2 cellular contexts compared by ENCODE assay signal in the genomic region with DNA sequence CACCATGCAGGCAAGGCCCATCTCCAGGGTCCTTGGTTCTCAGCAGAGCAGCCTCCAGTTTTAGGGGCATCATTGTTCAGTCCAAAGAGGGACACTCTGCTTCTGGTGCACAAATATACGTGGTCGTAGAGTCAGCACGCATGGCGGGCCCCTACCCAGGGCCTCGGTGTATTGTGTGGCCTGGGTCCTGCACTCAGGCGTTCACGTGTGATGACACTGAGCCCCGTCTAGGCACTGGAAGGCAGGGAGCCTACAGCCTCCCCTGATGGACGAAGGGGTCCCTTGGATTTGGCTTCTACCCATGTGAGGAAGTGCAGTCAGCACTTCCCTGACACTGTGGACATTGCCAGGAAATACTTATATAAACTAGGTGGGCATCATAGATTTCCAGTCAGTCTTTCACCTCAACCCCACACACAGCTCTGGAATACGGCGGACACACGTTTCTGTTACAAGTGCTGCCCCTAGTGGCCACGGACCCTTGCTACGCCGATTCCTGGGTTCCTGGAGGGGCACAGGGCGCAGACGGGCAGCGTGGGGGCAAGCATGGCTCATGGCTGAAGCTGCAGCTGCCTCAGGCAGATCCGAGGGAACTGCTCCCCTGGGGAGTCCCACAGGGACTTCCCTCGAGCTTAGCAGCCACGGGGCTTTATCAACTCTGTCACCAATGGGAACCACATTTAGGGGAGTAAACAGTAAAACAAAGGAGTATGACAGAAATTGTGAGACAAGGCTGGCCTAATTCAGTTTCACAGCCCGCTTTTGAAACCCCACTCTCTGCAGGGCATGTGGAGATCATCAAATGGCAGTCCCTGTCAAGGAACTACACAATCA.
TF ChIP-seq lines count a peak whose summit lies in the region.

No MANE protein-coding gene starts in this region.

TF ChIP-seq in SK-N-SH treated with all-trans-retinoic acid at 6 μM for 48 hours, 23 proteins besides CTCF, POLR2A, EP300 and RAD21:
- TF ChIP-seq GLIS3 (CRISPR knock-in tag; IDR thresholded peaks at IDR 0.05), result no peak
- no peak for TF ChIP-seq ESRRG (CRISPR knock-in tag; IDR thresholded peaks at IDR 0.05)
- TF ChIP-seq RARB (CRISPR knock-in tag; IDR thresholded peaks at IDR 0.05), result no peak
- no peak for TF ChIP-seq ZNF565 (CRISPR knock-in tag; conservative IDR thresholded peaks at IDR 0.05; ENCODE audit: low read depth)
- no peak for TF ChIP-seq BACH2 (CRISPR knock-in tag; IDR thresholded peaks at IDR 0.05; ENCODE audit: borderline replicate concordance)
- TF ChIP-seq TCF4 (CRISPR knock-in tag; IDR thresholded peaks at IDR 0.05; ENCODE audit: borderline replicate concordance), result no peak
- TF ChIP-seq, protein P1, sequence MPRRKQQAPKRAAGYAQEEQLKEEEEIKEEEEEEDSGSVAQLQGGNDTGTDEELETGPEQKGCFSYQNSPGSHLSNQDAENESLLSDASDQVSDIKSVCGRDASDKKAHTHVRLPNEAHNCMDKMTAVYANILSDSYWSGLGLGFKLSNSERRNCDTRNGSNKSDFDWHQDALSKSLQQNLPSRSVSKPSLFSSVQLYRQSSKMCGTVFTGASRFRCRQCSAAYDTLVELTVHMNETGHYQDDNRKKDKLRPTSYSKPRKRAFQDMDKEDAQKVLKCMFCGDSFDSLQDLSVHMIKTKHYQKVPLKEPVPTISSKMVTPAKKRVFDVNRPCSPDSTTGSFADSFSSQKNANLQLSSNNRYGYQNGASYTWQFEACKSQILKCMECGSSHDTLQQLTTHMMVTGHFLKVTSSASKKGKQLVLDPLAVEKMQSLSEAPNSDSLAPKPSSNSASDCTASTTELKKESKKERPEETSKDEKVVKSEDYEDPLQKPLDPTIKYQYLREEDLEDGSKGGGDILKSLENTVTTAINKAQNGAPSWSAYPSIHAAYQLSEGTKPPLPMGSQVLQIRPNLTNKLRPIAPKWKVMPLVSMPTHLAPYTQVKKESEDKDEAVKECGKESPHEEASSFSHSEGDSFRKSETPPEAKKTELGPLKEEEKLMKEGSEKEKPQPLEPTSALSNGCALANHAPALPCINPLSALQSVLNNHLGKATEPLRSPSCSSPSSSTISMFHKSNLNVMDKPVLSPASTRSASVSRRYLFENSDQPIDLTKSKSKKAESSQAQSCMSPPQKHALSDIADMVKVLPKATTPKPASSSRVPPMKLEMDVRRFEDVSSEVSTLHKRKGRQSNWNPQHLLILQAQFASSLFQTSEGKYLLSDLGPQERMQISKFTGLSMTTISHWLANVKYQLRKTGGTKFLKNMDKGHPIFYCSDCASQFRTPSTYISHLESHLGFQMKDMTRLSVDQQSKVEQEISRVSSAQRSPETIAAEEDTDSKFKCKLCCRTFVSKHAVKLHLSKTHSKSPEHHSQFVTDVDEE (CRISPR knock-in tag; IDR thresholded peaks at IDR 0.05), result no peak
- TF ChIP-seq ZNF70 (CRISPR knock-in tag; IDR thresholded peaks at IDR 0.05), result no peak
- no peak for TF ChIP-seq OSR1 (CRISPR knock-in tag; IDR thresholded peaks at IDR 0.05)
- no peak for TF ChIP-seq ZC3H10 (CRISPR knock-in tag; IDR thresholded peaks at IDR 0.05)
- TF ChIP-seq, protein P2, sequence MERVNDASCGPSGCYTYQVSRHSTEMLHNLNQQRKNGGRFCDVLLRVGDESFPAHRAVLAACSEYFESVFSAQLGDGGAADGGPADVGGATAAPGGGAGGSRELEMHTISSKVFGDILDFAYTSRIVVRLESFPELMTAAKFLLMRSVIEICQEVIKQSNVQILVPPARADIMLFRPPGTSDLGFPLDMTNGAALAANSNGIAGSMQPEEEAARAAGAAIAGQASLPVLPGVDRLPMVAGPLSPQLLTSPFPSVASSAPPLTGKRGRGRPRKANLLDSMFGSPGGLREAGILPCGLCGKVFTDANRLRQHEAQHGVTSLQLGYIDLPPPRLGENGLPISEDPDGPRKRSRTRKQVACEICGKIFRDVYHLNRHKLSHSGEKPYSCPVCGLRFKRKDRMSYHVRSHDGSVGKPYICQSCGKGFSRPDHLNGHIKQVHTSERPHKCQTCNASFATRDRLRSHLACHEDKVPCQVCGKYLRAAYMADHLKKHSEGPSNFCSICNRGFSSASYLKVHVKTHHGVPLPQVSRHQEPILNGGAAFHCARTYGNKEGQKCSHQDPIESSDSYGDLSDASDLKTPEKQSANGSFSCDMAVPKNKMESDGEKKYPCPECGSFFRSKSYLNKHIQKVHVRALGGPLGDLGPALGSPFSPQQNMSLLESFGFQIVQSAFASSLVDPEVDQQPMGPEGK (CRISPR knock-in tag; IDR thresholded peaks at IDR 0.05; ENCODE audit: borderline replicate concordance), result no peak
- no peak for TF ChIP-seq ZNF8 (CRISPR knock-in tag; IDR thresholded peaks at IDR 0.05)
- no peak for TF ChIP-seq SNAI2 (CRISPR knock-in tag; IDR thresholded peaks at IDR 0.05)
- no peak for TF ChIP-seq ZFP30 (CRISPR knock-in tag; IDR thresholded peaks at IDR 0.05)
- TF ChIP-seq, protein P3, sequence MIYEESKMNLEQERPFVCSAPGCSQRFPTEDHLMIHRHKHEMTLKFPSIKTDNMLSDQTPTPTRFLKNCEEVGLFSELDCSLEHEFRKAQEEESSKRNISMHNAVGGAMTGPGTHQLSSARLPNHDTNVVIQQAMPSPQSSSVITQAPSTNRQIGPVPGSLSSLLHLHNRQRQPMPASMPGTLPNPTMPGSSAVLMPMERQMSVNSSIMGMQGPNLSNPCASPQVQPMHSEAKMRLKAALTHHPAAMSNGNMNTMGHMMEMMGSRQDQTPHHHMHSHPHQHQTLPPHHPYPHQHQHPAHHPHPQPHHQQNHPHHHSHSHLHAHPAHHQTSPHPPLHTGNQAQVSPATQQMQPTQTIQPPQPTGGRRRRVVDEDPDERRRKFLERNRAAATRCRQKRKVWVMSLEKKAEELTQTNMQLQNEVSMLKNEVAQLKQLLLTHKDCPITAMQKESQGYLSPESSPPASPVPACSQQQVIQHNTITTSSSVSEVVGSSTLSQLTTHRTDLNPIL (CRISPR knock-in tag; IDR thresholded peaks at IDR 0.05; ENCODE audit: low read depth), result no peak

TF ChIP-seq in HepG2, 621 proteins besides CTCF, POLR2A, EP300 and RAD21 (continues in another document):
- no peak for TF ChIP-seq TSC22D2 (CRISPR knock-in tag; IDR thresholded peaks at IDR 0.05; ENCODE audit: borderline replicate concordance)
- no peak for TF ChIP-seq ZNF432 (CRISPR knock-in tag; IDR thresholded peaks at IDR 0.05; ENCODE audit: borderline replicate concordance)
- TF ChIP-seq MIXL1 (CRISPR knock-in tag; IDR thresholded peaks at IDR 0.05), result no peak
- TF ChIP-seq, protein P2 (CRISPR knock-in tag; IDR thresholded peaks at IDR 0.05), result peak; percentile 33; the same call in 1 of the 2 replicates
- TF ChIP-seq, protein P4, sequence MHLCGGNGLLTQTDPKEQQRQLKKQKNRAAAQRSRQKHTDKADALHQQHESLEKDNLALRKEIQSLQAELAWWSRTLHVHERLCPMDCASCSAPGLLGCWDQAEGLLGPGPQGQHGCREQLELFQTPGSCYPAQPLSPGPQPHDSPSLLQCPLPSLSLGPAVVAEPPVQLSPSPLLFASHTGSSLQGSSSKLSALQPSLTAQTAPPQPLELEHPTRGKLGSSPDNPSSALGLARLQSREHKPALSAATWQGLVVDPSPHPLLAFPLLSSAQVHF (CRISPR knock-in tag; IDR thresholded peaks at IDR 0.05), result no peak
- TF ChIP-seq HNF4A (CRISPR knock-in tag; IDR thresholded peaks at IDR 0.05), result peak; percentile 4; the same call in 1 of the 2 replicates
- TF ChIP-seq, protein P5, sequence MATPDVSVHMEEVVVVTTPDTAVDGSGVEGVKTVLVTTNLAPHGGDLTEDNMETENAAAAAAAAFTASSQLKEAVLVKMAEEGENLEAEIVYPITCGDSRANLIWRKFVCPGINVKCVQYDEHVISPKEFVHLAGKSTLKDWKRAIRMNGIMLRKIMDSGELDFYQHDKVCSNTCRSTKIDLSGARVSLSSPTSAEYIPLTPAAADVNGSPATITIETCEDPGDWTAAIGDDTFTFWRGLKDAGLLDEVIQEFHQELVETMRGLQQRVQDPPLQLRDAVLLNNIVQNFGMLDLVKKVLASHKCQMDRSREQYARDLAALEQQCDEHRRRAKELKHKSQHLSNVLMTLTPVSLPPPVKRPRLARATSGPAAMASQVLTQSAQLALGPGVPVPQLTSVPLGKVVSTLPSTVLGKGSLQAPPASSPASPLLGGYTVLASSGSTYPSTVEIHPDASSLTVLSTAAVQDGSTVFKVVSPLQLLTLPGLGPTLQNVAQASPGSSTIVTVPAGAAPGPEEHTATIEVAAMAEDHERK (CRISPR knock-in tag; IDR thresholded peaks at IDR 0.05; ENCODE audit: low read depth), result no peak
- TF ChIP-seq FOSL2 (CRISPR knock-in tag; IDR thresholded peaks at IDR 0.05), result no peak
- TF ChIP-seq, protein P6, sequence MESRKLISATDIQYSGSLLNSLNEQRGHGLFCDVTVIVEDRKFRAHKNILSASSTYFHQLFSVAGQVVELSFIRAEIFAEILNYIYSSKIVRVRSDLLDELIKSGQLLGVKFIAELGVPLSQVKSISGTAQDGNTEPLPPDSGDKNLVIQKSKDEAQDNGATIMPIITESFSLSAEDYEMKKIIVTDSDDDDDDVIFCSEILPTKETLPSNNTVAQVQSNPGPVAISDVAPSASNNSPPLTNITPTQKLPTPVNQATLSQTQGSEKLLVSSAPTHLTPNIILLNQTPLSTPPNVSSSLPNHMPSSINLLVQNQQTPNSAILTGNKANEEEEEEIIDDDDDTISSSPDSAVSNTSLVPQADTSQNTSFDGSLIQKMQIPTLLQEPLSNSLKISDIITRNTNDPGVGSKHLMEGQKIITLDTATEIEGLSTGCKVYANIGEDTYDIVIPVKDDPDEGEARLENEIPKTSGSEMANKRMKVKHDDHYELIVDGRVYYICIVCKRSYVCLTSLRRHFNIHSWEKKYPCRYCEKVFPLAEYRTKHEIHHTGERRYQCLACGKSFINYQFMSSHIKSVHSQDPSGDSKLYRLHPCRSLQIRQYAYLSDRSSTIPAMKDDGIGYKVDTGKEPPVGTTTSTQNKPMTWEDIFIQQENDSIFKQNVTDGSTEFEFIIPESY (CRISPR knock-in tag; IDR thresholded peaks at IDR 0.05), result peak; percentile 100
- TF ChIP-seq STAG1 (CRISPR knock-in tag; IDR thresholded peaks at IDR 0.05), result peak; percentile 46
- TF ChIP-seq, protein P7, sequence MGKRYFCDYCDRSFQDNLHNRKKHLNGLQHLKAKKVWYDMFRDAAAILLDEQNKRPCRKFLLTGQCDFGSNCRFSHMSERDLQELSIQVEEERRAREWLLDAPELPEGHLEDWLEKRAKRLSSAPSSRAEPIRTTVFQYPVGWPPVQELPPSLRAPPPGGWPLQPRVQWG (CRISPR knock-in tag; IDR thresholded peaks at IDR 0.05; ENCODE audit: borderline replicate concordance, low read depth), result no peak
- no peak for TF ChIP-seq YEATS4 (CRISPR knock-in tag; IDR thresholded peaks at IDR 0.05; ENCODE audit: borderline replicate concordance)
- TF ChIP-seq CBX5 (CRISPR knock-in tag; IDR thresholded peaks at IDR 0.05; ENCODE audit: borderline replicate concordance), result no peak
- peak; percentile 48; the same call in 1 of the 2 replicates for TF ChIP-seq ZMYM4 (CRISPR knock-in tag; IDR thresholded peaks at IDR 0.05)
- TF ChIP-seq, protein P8, sequence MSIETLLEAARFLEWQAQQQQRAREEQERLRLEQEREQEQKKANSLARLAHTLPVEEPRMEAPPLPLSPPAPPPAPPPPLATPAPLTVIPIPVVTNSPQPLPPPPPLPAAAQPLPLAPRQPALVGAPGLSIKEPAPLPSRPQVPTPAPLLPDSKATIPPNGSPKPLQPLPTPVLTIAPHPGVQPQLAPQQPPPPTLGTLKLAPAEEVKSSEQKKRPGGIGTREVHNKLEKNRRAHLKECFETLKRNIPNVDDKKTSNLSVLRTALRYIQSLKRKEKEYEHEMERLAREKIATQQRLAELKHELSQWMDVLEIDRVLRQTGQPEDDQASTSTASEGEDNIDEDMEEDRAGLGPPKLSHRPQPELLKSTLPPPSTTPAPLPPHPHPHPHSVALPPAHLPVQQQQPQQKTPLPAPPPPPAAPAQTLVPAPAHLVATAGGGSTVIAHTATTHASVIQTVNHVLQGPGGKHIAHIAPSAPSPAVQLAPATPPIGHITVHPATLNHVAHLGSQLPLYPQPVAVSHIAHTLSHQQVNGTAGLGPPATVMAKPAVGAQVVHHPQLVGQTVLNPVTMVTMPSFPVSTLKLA (IDR thresholded peaks at IDR 0.05), result no peak
- no peak for TF ChIP-seq GATA4 (IDR thresholded peaks at IDR 0.05; ENCODE audit: borderline replicate concordance, low read depth)
- TF ChIP-seq HNRNPL (IDR thresholded peaks at IDR 0.05; ENCODE audit: low read depth, low read length), result peak; percentile 86
- TF ChIP-seq, protein P9, sequence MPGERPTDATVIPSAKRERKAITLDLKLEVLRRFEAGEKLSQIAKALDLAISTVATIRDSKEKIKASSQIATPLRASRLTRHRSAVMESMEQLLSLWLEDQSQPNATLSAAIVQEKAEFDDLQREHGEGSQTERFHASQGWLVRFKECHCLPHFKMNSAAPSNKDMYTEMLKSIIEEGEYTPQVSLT (CRISPR knock-in tag; IDR thresholded peaks at IDR 0.05; ENCODE audit: borderline replicate concordance, low read depth), result no peak
- TF ChIP-seq, protein P10, sequence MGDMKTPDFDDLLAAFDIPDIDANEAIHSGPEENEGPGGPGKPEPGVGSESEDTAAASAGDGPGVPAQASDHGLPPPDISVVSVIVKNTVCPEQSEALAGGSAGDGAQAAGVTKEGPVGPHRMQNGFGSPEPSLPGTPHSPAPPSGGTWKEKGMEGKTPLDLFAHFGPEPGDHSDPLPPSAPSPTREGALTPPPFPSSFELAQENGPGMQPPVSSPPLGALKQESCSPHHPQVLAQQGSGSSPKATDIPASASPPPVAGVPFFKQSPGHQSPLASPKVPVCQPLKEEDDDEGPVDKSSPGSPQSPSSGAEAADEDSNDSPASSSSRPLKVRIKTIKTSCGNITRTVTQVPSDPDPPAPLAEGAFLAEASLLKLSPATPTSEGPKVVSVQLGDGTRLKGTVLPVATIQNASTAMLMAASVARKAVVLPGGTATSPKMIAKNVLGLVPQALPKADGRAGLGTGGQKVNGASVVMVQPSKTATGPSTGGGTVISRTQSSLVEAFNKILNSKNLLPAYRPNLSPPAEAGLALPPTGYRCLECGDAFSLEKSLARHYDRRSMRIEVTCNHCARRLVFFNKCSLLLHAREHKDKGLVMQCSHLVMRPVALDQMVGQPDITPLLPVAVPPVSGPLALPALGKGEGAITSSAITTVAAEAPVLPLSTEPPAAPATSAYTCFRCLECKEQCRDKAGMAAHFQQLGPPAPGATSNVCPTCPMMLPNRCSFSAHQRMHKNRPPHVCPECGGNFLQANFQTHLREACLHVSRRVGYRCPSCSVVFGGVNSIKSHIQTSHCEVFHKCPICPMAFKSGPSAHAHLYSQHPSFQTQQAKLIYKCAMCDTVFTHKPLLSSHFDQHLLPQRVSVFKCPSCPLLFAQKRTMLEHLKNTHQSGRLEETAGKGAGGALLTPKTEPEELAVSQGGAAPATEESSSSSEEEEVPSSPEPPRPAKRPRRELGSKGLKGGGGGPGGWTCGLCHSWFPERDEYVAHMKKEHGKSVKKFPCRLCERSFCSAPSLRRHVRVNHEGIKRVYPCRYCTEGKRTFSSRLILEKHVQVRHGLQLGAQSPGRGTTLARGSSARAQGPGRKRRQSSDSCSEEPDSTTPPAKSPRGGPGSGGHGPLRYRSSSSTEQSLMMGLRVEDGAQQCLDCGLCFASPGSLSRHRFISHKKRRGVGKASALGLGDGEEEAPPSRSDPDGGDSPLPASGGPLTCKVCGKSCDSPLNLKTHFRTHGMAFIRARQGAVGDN (CRISPR knock-in tag; IDR thresholded peaks at IDR 0.05), result peak; percentile 47
- TF ChIP-seq HOXA3 (CRISPR knock-in tag; IDR thresholded peaks at IDR 0.05), result 0 out of 2 replicates have a peak, but pooled peaks have one; percentile 38
- TF ChIP-seq ZBTB38 (CRISPR knock-in tag; IDR thresholded peaks at IDR 0.05), result peak; percentile 82; the same call in 1 of the 2 replicates
